Comparison of ENCODE assay signal across 25 cellular contexts in genomic region chr3:180119567-180119966, GRCh38.
"Had no signal": no experiment of that assay in that cellular context is flagged by ENCODE, and none has a peak within 500 bp of the region (broad histone marks: within the 10 kb centered on the region; RNA-seq: fewer than 3 reads in every experiment).

No MANE protein-coding gene starts in this region.

- H3K79me2 ChIP-seq: hepatocyte had no signal

- H3K4me1 Mint-ChIP-seq: immature natural killer cell, mesothelial cell of epicardium, naive B cell had no signal

- H3K4me3 Mint-ChIP-seq: immature natural killer cell, mesothelial cell of epicardium, naive B cell had no signal

- H3K9me3 ChIP-seq: gastrocnemius medialis, lower lobe of right lung had no signal

- H3K4me3 ChIP-seq: coronary artery, dorsolateral prefrontal cortex, esophagus muscularis mucosa, gastrocnemius medialis, hepatocyte, left ventricle myocardium inferior, lower lobe of right lung, mucosa of descending colon had no signal

- H2AFZ ChIP-seq: hepatocyte had no signal

- ATAC-seq: gastrocnemius medialis, left colon, left lobe of liver, lower lobe of right lung, mucosa of descending colon had no signal

- H3K27me3 Mint-ChIP-seq: naive B cell had no signal

- H3K36me3 ChIP-seq: esophagus muscularis mucosa, gastrocnemius medialis, left ventricle myocardium inferior, lower lobe of right lung had no signal

- H3K36me3 Mint-ChIP-seq: immature natural killer cell, mesothelial cell of epicardium had no signal

- H3K27ac ChIP-seq: coronary artery, dorsolateral prefrontal cortex, esophagus muscularis mucosa, gastrocnemius medialis, hepatocyte, left ventricle myocardium inferior, lower lobe of right lung had no signal

- DNase-seq: dermis blood vessel endothelial cell; dorsolateral prefrontal cortex; effector CD4-positive, alpha-beta T cell; effector memory CD4-positive, alpha-beta T cell; foreskin fibroblast; foreskin melanocyte; gastrocnemius medialis; glutamatergic neuron; head of caudate nucleus; hypothalamus; immature natural killer cell; islet precursor cell; kidney; kidney glomerular epithelial cell; left colon; left ventricle myocardium inferior; lower lobe of right lung; mesenchymal stem cell; mucosa of descending colon; naive B cell had no signal

- H3K27me3 ChIP-seq: dorsolateral prefrontal cortex, gastrocnemius medialis, hepatocyte had no signal

- H3K4me2 ChIP-seq: hepatocyte had no signal

- H3K27ac Mint-ChIP-seq: immature natural killer cell, mesothelial cell of epicardium, naive B cell had no signal

- H3K4me1 ChIP-seq: esophagus muscularis mucosa, gastrocnemius medialis, left ventricle myocardium inferior, lower lobe of right lung had no signal
